Comparison of ENCODE assay signal across 1 cellular context in genomic region chr6:71473908-71474307, GRCh38.
TF ChIP-seq lines count a peak whose summit lies in the region.

No MANE protein-coding gene starts in this region.

TF ChIP-seq in IMR-90, 13 proteins besides CTCF, POLR2A, EP300 and RAD21 (continued from another document):
- TF ChIP-seq USF2 (IDR thresholded peaks at IDR 0.05; ENCODE audit: low read depth, low read length) (peak; percentile 98), RFX5 (IDR thresholded peaks at IDR 0.05; ENCODE audit: low read depth, low read length) (no peak), BHLHE40 (IDR thresholded peaks at IDR 0.05; ENCODE audit: low read depth, low read length) (0 out of 2 replicates have a peak, but pooled peaks have one; percentile 10), CEBPB (IDR thresholded peaks at IDR 0.05; ENCODE audit: low read depth, low read length) (0 out of 2 replicates have a peak, but pooled peaks have one; percentile 6), NFE2L2 (IDR thresholded peaks at IDR 0.05; ENCODE audit: low read depth, low read length) (no peak)
